ENCODE assay signal across 1 cellular context in genomic region chr6:7993952-7994351, GRCh38.
TF ChIP-seq lines count a peak whose summit lies in the region.

No MANE protein-coding gene starts in this region.

TF ChIP-seq in GM23338, 12 proteins besides CTCF, POLR2A, EP300 and RAD21 (continued from another document):
- TF ChIP-seq ZNF462 (CRISPR knock-in tag; IDR thresholded peaks at IDR 0.05) (no peak), ZNF331 (CRISPR knock-in tag; IDR thresholded peaks at IDR 0.05; ENCODE audit: low read depth) (no peak), EZH2 (IDR thresholded peaks at IDR 0.05; ENCODE audit: low read depth, unreplicated experiment) (no peak), ZNF114 (CRISPR knock-in tag; IDR thresholded peaks at IDR 0.05) (no peak), REST (IDR thresholded peaks at IDR 0.05; ENCODE audit: unreplicated experiment) (no peak), JUNB (IDR thresholded peaks at IDR 0.05; ENCODE audit: unreplicated experiment) (no peak), NANOG (IDR thresholded peaks at IDR 0.05; ENCODE audit: borderline replicate concordance) (no peak), CREB1 (CRISPR knock-in tag; IDR thresholded peaks at IDR 0.05; ENCODE audit: low read depth) (no peak), EZH2phosphoT487 (IDR thresholded peaks at IDR 0.05; ENCODE audit: unreplicated experiment) (no peak), POLR2AphosphoS5 (IDR thresholded peaks at IDR 0.05; ENCODE audit: low read depth) (no peak)
